In genomic region chr12:74782086-74782485, GRCh38 we compare ENCODE assay signal across 17 cellular contexts.
"Had no signal": no experiment of that assay in that cellular context is flagged by ENCODE, and none has a peak within 500 bp of the region (broad histone marks: within the 10 kb centered on the region; RNA-seq: fewer than 3 reads in every experiment).

No MANE protein-coding gene starts in this region.

- H3K36me3 ChIP-seq: left ventricle myocardium inferior, ovary, thyroid gland had no signal

- H3K27ac ChIP-seq: left ventricle myocardium inferior, ovary, thyroid gland had no signal

- H3K9me3 ChIP-seq: ovary, thyroid gland had no signal

- H3K27me3 ChIP-seq: ovary, thyroid gland had no signal

- ATAC-seq: stimulated activated naive B cell treated with anti-CD40 and anti-IgM and Interleukin-4, amounts not matched to agents 10 μg/mL and 1 μg/mL and 100 μg/mL, for 72 hours had no signal

- FAIRE-seq: urothelium cell line had no signal

- H3K36me3 Mint-ChIP-seq: stimulated activated naive B cell treated with anti-CD40 and anti-IgM and Interleukin-4, amounts not matched to agents 10 μg/mL and 1 μg/mL and 100 μg/mL, for 72 hours had no signal

- H3K27me3 Mint-ChIP-seq: stimulated activated naive B cell treated with anti-CD40 and anti-IgM and Interleukin-4, amounts not matched to agents 10 μg/mL and 1 μg/mL and 100 μg/mL, for 72 hours had no signal

- DNase-seq: activated CD4-positive, alpha-beta T cell treated with anti-CD3 and anti-CD28 coated beads, Interleukin-2, amount 50 U/mL, for 48 hours; activated naive CD4-positive, alpha-beta T cell treated with anti-CD3 and anti-CD28 coated beads, Interleukin-2, amount 50 U/mL, for 16 hours; cortex of kidney; effector CD4-positive, alpha-beta T cell; foreskin fibroblast; hypothalamus; left ventricle myocardium inferior; mesendoderm; nephron progenitor cell; ovary; stimulated activated CD4-positive, alpha-beta T cell treated with anti-CD3 and anti-CD28 coated beads, Interleukin-15, amount 100 ng/mL, for 24 hours; stimulated activated CD4-positive, alpha-beta T cell treated with anti-CD3 and anti-CD28 coated beads, Interleukin-4, amount 100 ng/mL, for 1 hour; stimulated activated naive B cell treated with anti-CD40 and anti-IgM and Interleukin-4, amounts not matched to agents 10 μg/mL and 1 μg/mL and 100 μg/mL, for 72 hours; T-helper 1 cell; T1000; thyroid gland had no signal

- H3K27ac Mint-ChIP-seq: nephron progenitor cell; stimulated activated naive B cell treated with anti-CD40 and anti-IgM and Interleukin-4, amounts not matched to agents 10 μg/mL and 1 μg/mL and 100 μg/mL, for 72 hours had no signal

- H3K4me1 Mint-ChIP-seq: stimulated activated naive B cell treated with anti-CD40 and anti-IgM and Interleukin-4, amounts not matched to agents 10 μg/mL and 1 μg/mL and 100 μg/mL, for 72 hours had no signal

- H3K4me3 Mint-ChIP-seq: nephron progenitor cell; stimulated activated naive B cell treated with anti-CD40 and anti-IgM and Interleukin-4, amounts not matched to agents 10 μg/mL and 1 μg/mL and 100 μg/mL, for 72 hours had no signal

- H3K4me3 ChIP-seq: left ventricle myocardium inferior, ovary, thyroid gland had no signal

- H3K4me1 ChIP-seq: left ventricle myocardium inferior, thyroid gland had no signal
